ENCODE assay signal across 8 cellular contexts in genomic region chr3:45689787-45690145, GRCh38. TPM values are rescaled to one million over a fixed set of nuclear protein-coding genes. Genes with fewer than 3 reads are reported as not detected.
DNase-seq lines count a peak whose midpoint lies in the region; ATAC-seq, FAIRE-seq and TF ChIP-seq lines count a peak whose summit lies in the region.

No MANE protein-coding gene starts in this region.

- no peak for FAIRE-seq in astrocyte (lab: Jason Lieb, UNC)

- H2AFZ ChIP-seq in astrocyte (ENCODE audit: low read depth, low read length) = peak overlapping the region; percentile 64

- no peaks in the 10 kb centered on the region for H3K27me3 Mint-ChIP-seq in activated T-cell treated with anti-CD3 and anti-CD28 coated beads, Interleukin-2, amount 50 U/mL, for 72 hours (ENCODE audit: low read depth)
- no peaks in the 10 kb centered on the region for H3K27me3 Mint-ChIP-seq in astrocyte (ENCODE audit: low read depth, unreplicated experiment)

- DNase-seq in activated T-cell treated with anti-CD3 and anti-CD28 coated beads, Interleukin-2, amount 50 U/mL, for 72 hours = no peak
- DNase-seq in activated T-cell treated with anti-CD3 and anti-CD28 coated beads, Interleukin-2, amount 50 U/mL, for 48 hours = no peak
- DNase-seq in astrocyte (ENCODE audit: low read depth) = no peak
- DNase-seq in transverse colon = no peak
- no peak for DNase-seq in DMS153 (lab: John Stamatoyannopoulos, UW)
- DNase-seq in NCI-H2227 (lab: John Stamatoyannopoulos, UW; ENCODE audit: unreplicated experiment) = no peak

- TF ChIP-seq POLR2A in transverse colon (IDR thresholded peaks at IDR 0.05) = no peak

- H3K9ac ChIP-seq in astrocyte (ENCODE audit: low read length) (peak overlapping the region; percentile 99), liver (ENCODE audit: low read depth in 1 of 2, low read length in 2 of 2) (peak overlapping the region; percentile 84 to 96)

- peaks cover 54% of the 10 kb centered on the region for H3K79me2 ChIP-seq in astrocyte (ENCODE audit: insufficient read depth, low read length)

- H3K27me3 ChIP-seq in astrocyte (ENCODE audit: insufficient read depth, low read length) = no peaks in the 10 kb centered on the region
- H3K27me3 ChIP-seq in liver (ENCODE audit: control insufficient read depth in 4 of 4, insufficient read depth in 4 of 4, low read length in 3 of 4) = no peaks in the 10 kb centered on the region
- H3K27me3 ChIP-seq in transverse colon = no peaks in the 10 kb centered on the region

- no peaks in the 10 kb centered on the region for H3K9me3 ChIP-seq in astrocyte (ENCODE audit: insufficient read depth, low read depth, low read length)
- H3K9me3 ChIP-seq in liver (ENCODE audit: control insufficient read depth in 4 of 4, low read length in 3 of 4) = no peaks in the 10 kb centered on the region
- no peaks in the 10 kb centered on the region for H3K9me3 ChIP-seq in transverse colon

- TF ChIP-seq RAD21 in liver (IDR thresholded peaks at IDR 0.05) = no peak

- H3K4me3 Mint-ChIP-seq in activated T-cell treated with anti-CD3 and anti-CD28 coated beads, Interleukin-2, amount 50 U/mL, for 72 hours = peak overlapping the region; percentile 87 to 92
- H3K4me3 Mint-ChIP-seq in astrocyte (ENCODE audit: unreplicated experiment) = peak overlapping the region; percentile 93

- TF ChIP-seq CTCF in astrocyte (IDR thresholded peaks at IDR 0.05; ENCODE audit: insufficient read depth, low read depth, low read length) = no peak
- TF ChIP-seq CTCF in liver (IDR thresholded peaks at IDR 0.05; ENCODE audit: low read depth, low read length, missing input control) = no peak
- TF ChIP-seq CTCF in transverse colon (IDR thresholded peaks at IDR 0.05) = peak in 1 of 5 experiments; percentile 10

- intact Hi-C loops in transverse colon (cut with DNase I; ENCODE audit: low total_unique reads) = no loop called here

- H3K36me3 ChIP-seq in astrocyte (ENCODE audit: insufficient read depth, low read length) (peaks cover 3% of the 10 kb centered on the region), liver (ENCODE audit: control insufficient read depth in 4 of 4, insufficient read depth in 3 of 4, low read depth in 1 of 4, low read length in 3 of 4) (no peaks in the 10 kb centered on the region), transverse colon (no peaks in the 10 kb centered on the region)

- peaks cover 48% of the 10 kb centered on the region for H3K4me1 Mint-ChIP-seq in activated T-cell treated with anti-CD3 and anti-CD28 coated beads, Interleukin-2, amount 50 U/mL, for 72 hours (ENCODE audit: low read depth)
- peaks cover 24% of the 10 kb centered on the region for H3K4me1 Mint-ChIP-seq in astrocyte (ENCODE audit: low read depth, unreplicated experiment)

- peaks cover 48% of the 10 kb centered on the region for H4K20me1 ChIP-seq in astrocyte (ENCODE audit: insufficient read depth, low read length)

- WGBS in liver = 1% methylated on average over 8 of the region's 8 CpGs
- WGBS in transverse colon (ENCODE audit: low coverage in 1 of 2), 2 donors = 0 to 1% methylated on average over 6 to 8 of the region's 8 CpGs

- no peaks in the 10 kb centered on the region for H3K9me3 Mint-ChIP-seq in activated T-cell treated with anti-CD3 and anti-CD28 coated beads, Interleukin-2, amount 50 U/mL, for 72 hours
- H3K9me3 Mint-ChIP-seq in astrocyte (ENCODE audit: unreplicated experiment) = no peaks in the 10 kb centered on the region

- in situ Hi-C loops in transverse colon (cut with MboI; ENCODE audit: low pct_ligation_motif_present in 1 of 4, low pct_unique_long_range_greater_than_20kb in 1 of 4, low sequenced_read_pairs in 3 of 4) = no loop called here

- peak overlapping the region; percentile 97 for H3K27ac Mint-ChIP-seq in activated T-cell treated with anti-CD3 and anti-CD28 coated beads, Interleukin-2, amount 50 U/mL, for 72 hours
- H3K27ac Mint-ChIP-seq in astrocyte (ENCODE audit: unreplicated experiment) = peak overlapping the region; percentile 85

- H3K4me2 ChIP-seq in astrocyte (ENCODE audit: low read length) = peak overlapping the region; percentile 92

- no peak for ATAC-seq in activated T-cell treated with anti-CD3 and anti-CD28 coated beads, Interleukin-2, amount 50 U/mL, for 72 hours (replicated peaks in 1 of 2)
- no peak for ATAC-seq in HG03460 (IDR thresholded peaks at IDR 0.05; ENCODE audit: unreplicated experiment)

- H3K27ac ChIP-seq in astrocyte (ENCODE audit: low read depth, low read length) = peak overlapping the region; percentile 87
- peak overlapping the region; percentile 88 to 92 for H3K27ac ChIP-seq in liver (ENCODE audit: low read depth in 1 of 2, low read length in 2 of 2)
- peak overlapping the region; percentile 96 to 97 (median 96) for H3K27ac ChIP-seq in transverse colon

- no peak for TF ChIP-seq EP300 in transverse colon (IDR thresholded peaks at IDR 0.05; ENCODE audit: low read depth)

- peaks cover 11% of the 10 kb centered on the region for H3K4me1 ChIP-seq in astrocyte (ENCODE audit: insufficient read depth, low read length)
- H3K4me1 ChIP-seq in liver (ENCODE audit: control insufficient read depth in 4 of 4, insufficient read depth in 4 of 4, low read length in 3 of 4) = peaks cover 0 to 46% (median 21%) of the 10 kb centered on the region in 4 donors
- peaks cover 26 to 56% (median 30%) of the 10 kb centered on the region in 4 donors for H3K4me1 ChIP-seq in transverse colon

- H3K4me3 ChIP-seq in astrocyte (ENCODE audit: insufficient read depth, low read depth, low read length) (peak overlapping the region; percentile 84), liver (ENCODE audit: low read depth in 1 of 3, low read length in 3 of 3) (peak overlapping the region; percentile 70 to 93 (median 85)), transverse colon (peak overlapping the region; percentile 74 to 94 (median 78))

- H3K36me3 Mint-ChIP-seq in activated T-cell treated with anti-CD3 and anti-CD28 coated beads, Interleukin-2, amount 50 U/mL, for 72 hours (ENCODE audit: insufficient read depth in 2 of 2) = peaks cover 17 to 30% of the 10 kb centered on the region in 2 donors
- H3K36me3 Mint-ChIP-seq in astrocyte (ENCODE audit: low read depth, unreplicated experiment) = no peaks in the 10 kb centered on the region

TF ChIP-seq in liver, 16 proteins besides CTCF, POLR2A, EP300 and RAD21:
- TF ChIP-seq YY1 (IDR thresholded peaks at IDR 0.05) (no peak), SP1 (IDR thresholded peaks at IDR 0.05) (no peak), FOXA2 (IDR thresholded peaks at IDR 0.05) (no peak), NR2F2 (IDR thresholded peaks at IDR 0.05) (no peak), EGR1 (IDR thresholded peaks at IDR 0.05; ENCODE audit: low read depth in 2 of 2) (no peak), MAX (IDR thresholded peaks at IDR 0.05) (no peak)

RNA-seq across cellular contexts. Expression of gene SACM1L, which starts 0.6 kb away (rescaled TPM):
- 10 to 100 TPM; 77.1 to 78.4 TPM for total RNA-seq in activated T-cell treated with anti-CD3 and anti-CD28 coated beads, Interleukin-2, amount 50 U/mL, for 72 hours
- total RNA-seq in astrocyte (39.4 and 41.2 TPM in 2 replicates), liver (10 to 100 TPM; 25.5 to 35.5 TPM), transverse colon (10 to 100 TPM in 3 of 4 donors, 1 to 10 TPM in 1; 8.6 to 71.9 (median 53.8) TPM)
- polyA plus RNA-seq in liver = 10 to 100 TPM; 12.2 to 15.5 TPM
